In genomic region chr19:17757125-17757524, GRCh38 we compare ENCODE assay signal across 8 cellular contexts. TPM values are rescaled to one million over a fixed set of nuclear protein-coding genes. Genes with fewer than 3 reads are reported as not detected.
DNase-seq lines count a peak whose midpoint lies in the region; ATAC-seq and TF ChIP-seq lines count a peak whose summit lies in the region.

No MANE protein-coding gene starts in this region.

- H3K27me3 ChIP-seq in dorsolateral prefrontal cortex, result no peaks in the 10 kb centered on the region

- ATAC-seq in omental fat pad (ENCODE audit: low FRiP score) (peak; percentile 87), GM21367 (IDR thresholded peaks at IDR 0.05; ENCODE audit: unreplicated experiment) (no peak)

- peak; percentile 74 for DNase-seq in DMS 273 treated with DMSO at 0.1 percent for 48 hours (lab: John Stamatoyannopoulos, UW)
- DNase-seq in NCI-H446 (lab: John Stamatoyannopoulos, UW), result peak; percentile 95 to 99
- peak; percentile 73 to 99 (median 96) for DNase-seq in dorsolateral prefrontal cortex
- peak; percentile 71 for DNase-seq in omental fat pad (ENCODE audit: low spot score)
- no peak for DNase-seq in NCI-H526 (lab: John Stamatoyannopoulos, UW)
- no peak for DNase-seq in RKO (ENCODE audit: low spot score)
- DNase-seq in MV-4-11 (lab: John Stamatoyannopoulos, UW), result no peak

- peak overlapping the region; percentile 93 to 100 (median 99) for H3K27ac ChIP-seq in dorsolateral prefrontal cortex

- peak in 1 of 56 donors; percentile 15 for TF ChIP-seq CTCF in dorsolateral prefrontal cortex (IDR thresholded peaks at IDR 0.05 in 54 of 56, conservative IDR thresholded peaks at IDR 0.05 in 2 of 56; ENCODE audit: low read depth in 1 of 56, partially characterized antibody in 56 of 56)
- TF ChIP-seq CTCF in omental fat pad (IDR thresholded peaks at IDR 0.05), result no peak

- H3K4me3 ChIP-seq in dorsolateral prefrontal cortex, result peak overlapping the region in 1 of 59 donors; percentile 19

- intact Hi-C loops in dorsolateral prefrontal cortex (cut with DNase I), result no loop called here

RNA-seq across cellular contexts. Expression of gene FCHO1, which starts 5.8 kb away (rescaled TPM):
- total RNA-seq in dorsolateral prefrontal cortex, result 100 to 1,000 TPM in 21 of 120 experiments, 10 to 100 TPM in 99; 39.4 to 173 (median 76.8) TPM
- 1 to 10 TPM; 3.1 to 7.4 (median 4.9) TPM for total RNA-seq in omental fat pad

RNA-seq across cellular contexts. Expression of gene B3GNT3, which starts 37.8 kb away (rescaled TPM):
- total RNA-seq in dorsolateral prefrontal cortex, result under 1 TPM in 2 of 120 experiments, not detected in 118; 0.56 to 0.67 TPM
- under 1 TPM in 2 of 4 donors, not detected in 2; 0.19 to 0.32 TPM for total RNA-seq in omental fat pad

RNA-seq across cellular contexts. Expression of gene MAP1S, which starts 37.8 kb away (rescaled TPM):
- total RNA-seq in dorsolateral prefrontal cortex (100 to 1,000 TPM in 116 of 120 experiments, 10 to 100 TPM in 4; 88.0 to 219 (median 156) TPM), omental fat pad (10 to 100 TPM; 19.4 to 35.9 (median 23.8) TPM)

Comparison
In these comparisons a context has a peak if more than half of its experiments do, and no peak if none do; other contexts are left out.
1. DNase-seq: peak in DMS 273 treated with DMSO at 0.1 percent for 48 hours (single experiment), NCI-H446 (2 of 2), dorsolateral prefrontal cortex (10 of 10) and omental fat pad (single experiment); none in NCI-H526 (0 of 2), RKO (single experiment) and MV-4-11 (single experiment).
2. RNA of gene FCHO1, which starts 5.8 kb away (total RNA-seq): 39.4 to 173 TPM in dorsolateral prefrontal cortex; 3.1 to 7.4 TPM in omental fat pad; every median in the first group is over 4 times any median in the second.